In the genomic region with DNA sequence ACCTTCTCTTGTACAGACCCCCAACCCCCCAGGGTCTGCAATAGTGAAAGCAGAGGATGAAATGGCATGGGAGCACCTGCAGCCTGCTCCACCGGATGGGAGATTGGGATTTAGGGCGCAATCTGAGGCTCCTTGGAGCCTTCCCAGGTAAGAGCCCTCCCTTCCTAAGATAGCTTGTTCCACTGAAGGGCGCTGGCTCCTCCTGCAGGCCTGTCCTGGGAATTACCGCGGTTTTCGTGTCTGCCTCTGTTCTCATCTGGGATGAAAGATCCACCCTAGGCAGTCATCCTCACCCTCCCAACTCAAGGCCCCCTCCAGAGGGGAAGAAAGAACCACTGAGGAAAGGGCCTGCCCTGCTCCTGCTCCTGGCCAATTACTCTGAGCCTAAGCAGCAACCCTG, we compare ENCODE assay signal across 9 cellular contexts.
DNase-seq lines count a peak whose midpoint lies in the region; ATAC-seq and TF ChIP-seq lines count a peak whose summit lies in the region.
"Had no signal": no experiment of that assay in that cellular context is flagged by ENCODE, and none has a peak within 500 bp of the region (broad histone marks: within the 10 kb centered on the region; RNA-seq: fewer than 3 reads in every experiment).

No MANE protein-coding gene starts in this region.

- no peak overlapping the region for H3K18ac ChIP-seq in mesenchymal stem cell (ENCODE audit: low read depth in 1 of 2, low read length in 2 of 2)

- H3K27me3 Mint-ChIP-seq in brain = peaks cover 2% of the 10 kb centered on the region

- no peak overlapping the region for H2BK5ac ChIP-seq in mesenchymal stem cell (ENCODE audit: low read depth, low read length, poor library complexity, severe bottlenecking)

- no peak overlapping the region for H3K27ac ChIP-seq in mesenchymal stem cell (ENCODE audit: low read length, poor library complexity, severe bottlenecking)
- H3K27ac ChIP-seq: SK-N-MC had no signal

- no peak overlapping the region for H3K4me3 ChIP-seq in mesenchymal stem cell (ENCODE audit: insufficient read depth in 1 of 2, low read depth in 1 of 2, low read length in 2 of 2)
- H3K4me3 ChIP-seq: SK-N-MC had no signal

- no peaks in the 10 kb centered on the region for H3K36me3 Mint-ChIP-seq in brain

- no peaks in the 10 kb centered on the region for H3K27me3 ChIP-seq in mesenchymal stem cell (ENCODE audit: control insufficient read depth in 1 of 2, insufficient read depth in 1 of 2, low read length in 2 of 2)

- no peak overlapping the region for H3K4me3 Mint-ChIP-seq in brain

- no peak overlapping the region for H3K4me2 ChIP-seq in mesenchymal stem cell (ENCODE audit: low read length, poor library complexity, severe bottlenecking)

- H4K8ac ChIP-seq in mesenchymal stem cell (ENCODE audit: low read length) = no peak overlapping the region

- H2BK12ac ChIP-seq in mesenchymal stem cell (ENCODE audit: low read length in 2 of 2) = no peak overlapping the region

- no peaks in the 10 kb centered on the region for H3K79me1 ChIP-seq in mesenchymal stem cell (replicated peaks; ENCODE audit: low read length, poor library complexity, severe bottlenecking)

- H3K14ac ChIP-seq in mesenchymal stem cell (ENCODE audit: low read length in 2 of 2) = no peak overlapping the region

- no peaks in the 10 kb centered on the region for H3K36me3 ChIP-seq in mesenchymal stem cell (ENCODE audit: control insufficient read depth in 1 of 2, insufficient read depth in 2 of 2, low read depth in 1 of 2, low read length in 2 of 2)

- ATAC-seq in GM21529 (IDR thresholded peaks at IDR 0.05; ENCODE audit: unreplicated experiment) = peak; percentile 86
- ATAC-seq in HG02571 (IDR thresholded peaks at IDR 0.05; ENCODE audit: unreplicated experiment) = no peak

- H2AFZ ChIP-seq in mesenchymal stem cell (ENCODE audit: low read depth, low read length) = no peak overlapping the region

- no peak overlapping the region for H2BK120ac ChIP-seq in mesenchymal stem cell (ENCODE audit: low read depth, low read length)

- DNase-seq in DMS 273 (lab: John Stamatoyannopoulos, UW; ENCODE audit: unreplicated experiment) (peak; percentile 76), DMS 273 treated with DMSO at 0.1 percent for 48 hours (lab: John Stamatoyannopoulos, UW) (no peak), NCI-H146 treated with DMSO at 0.1 percent for 48 hours (lab: John Stamatoyannopoulos, UW; ENCODE audit: unreplicated experiment) (peak; percentile 29), mesenchymal stem cell (peak; percentile 0)
- DNase-seq in central memory CD4-positive, alpha-beta T cell = no peak

- peaks cover 0 to 4% (median 0%) of the 10 kb centered on the region in 5 experiments for H3K9me3 Mint-ChIP-seq in brain

- H3K4me1 Mint-ChIP-seq in brain = peaks cover 16% of the 10 kb centered on the region

- H3K4me1 ChIP-seq in mesenchymal stem cell (ENCODE audit: control insufficient read depth, insufficient read depth, low read depth, low read length) = no peaks in the 10 kb centered on the region

- no peak overlapping the region for H3K23ac ChIP-seq in mesenchymal stem cell (ENCODE audit: low read length in 2 of 2)

- H3K9ac ChIP-seq in mesenchymal stem cell (ENCODE audit: low read length) = no peak overlapping the region

- no peak overlapping the region for H2BK15ac ChIP-seq in mesenchymal stem cell (ENCODE audit: low read depth, poor library complexity, severe bottlenecking)

- H3K27ac Mint-ChIP-seq in brain = peak overlapping the region in 1 of 5 experiments; percentile 62

- no peak overlapping the region for H2AK5ac ChIP-seq in mesenchymal stem cell (ENCODE audit: low read length, severe bottlenecking)

- no peaks in the 10 kb centered on the region for H3K9me3 ChIP-seq in mesenchymal stem cell (ENCODE audit: control insufficient read depth, low read length)

- no peak overlapping the region for H3K4ac ChIP-seq in mesenchymal stem cell (ENCODE audit: low read depth in 1 of 2, low read length in 2 of 2)

- TF ChIP-seq CTCF in brain (conservative IDR thresholded peaks at IDR 0.05) = peak; percentile 76 to 87

- no CpG with 5 or more reads among the region's 6 CpGs for WGBS in mesenchymal stem cell

- H4K91ac ChIP-seq in mesenchymal stem cell (ENCODE audit: low read length) = no peak overlapping the region

Comparison
In these comparisons a context has a peak if more than half of its experiments do, and no peak if none do; other contexts are left out.
1. DNase-seq: peak in DMS 273 (single experiment), NCI-H146 treated with DMSO at 0.1 percent for 48 hours (single experiment) and mesenchymal stem cell (single experiment); none in DMS 273 treated with DMSO at 0.1 percent for 48 hours (single experiment) and central memory CD4-positive, alpha-beta T cell (single experiment).